20 cellular contexts compared by ENCODE assay signal in genomic region chr14:65776193-65776592, GRCh38.
DNase-seq lines count a peak whose midpoint lies in the region; ATAC-seq and TF ChIP-seq lines count a peak whose summit lies in the region.
"Had no signal": no experiment of that assay in that cellular context is flagged by ENCODE, and none has a peak within 500 bp of the region (broad histone marks: within the 10 kb centered on the region; RNA-seq: fewer than 3 reads in every experiment).

No MANE protein-coding gene starts in this region.

- no peaks in the 10 kb centered on the region for H3K9me3 Mint-ChIP-seq in activated naive CD8-positive, alpha-beta T cell treated with anti-CD3 and anti-CD28 coated beads for 36 hours
- H3K9me3 Mint-ChIP-seq in activated naive CD8-positive, alpha-beta T cell treated with anti-CD3 and anti-CD28 coated beads, Interleukin-2, amount 50 U/mL, for 24 hours, result no peaks in the 10 kb centered on the region

- H3K36me3 Mint-ChIP-seq in activated naive CD8-positive, alpha-beta T cell treated with anti-CD3 and anti-CD28 coated beads for 36 hours, result no peaks in the 10 kb centered on the region
- no peaks in the 10 kb centered on the region for H3K36me3 Mint-ChIP-seq in activated naive CD8-positive, alpha-beta T cell treated with anti-CD3 and anti-CD28 coated beads, Interleukin-2, amount 50 U/mL, for 24 hours (ENCODE audit: low read depth)
- H3K36me3 Mint-ChIP-seq: IgD-negative memory B cell had no signal

- H3K79me2 ChIP-seq in SK-N-SH (ENCODE audit: insufficient read depth), result 0 out of 2 replicates have a peak, but pooled peaks cover 3% of the 10 kb centered on the region

- H3K4me1 Mint-ChIP-seq in activated naive CD8-positive, alpha-beta T cell treated with anti-CD3 and anti-CD28 coated beads for 36 hours, result peaks cover 6% of the 10 kb centered on the region
- H3K4me1 Mint-ChIP-seq in activated naive CD8-positive, alpha-beta T cell treated with anti-CD3 and anti-CD28 coated beads, Interleukin-2, amount 50 U/mL, for 24 hours, result no peaks in the 10 kb centered on the region
- H3K4me1 Mint-ChIP-seq: IgD-negative memory B cell had no signal

- no peak for TF ChIP-seq EP300 in SK-N-SH (IDR thresholded peaks at IDR 0.05; ENCODE audit: borderline replicate concordance in 1 of 2, low read depth in 1 of 2, low read length in 1 of 2)

- H3K4me2 ChIP-seq in SK-N-SH, result no peak overlapping the region

- no peak for ATAC-seq in activated naive CD8-positive, alpha-beta T cell treated with anti-CD3 and anti-CD28 coated beads, Interleukin-2, amount 50 U/mL, for 24 hours

- CTCF ChIA-PET in SK-N-SH (lab: Yijun Ruan, JAX), result no interaction called here

- TF ChIP-seq RAD21 in SK-N-SH (IDR thresholded peaks at IDR 0.05; ENCODE audit: low read length), result no peak

- H2AFZ ChIP-seq in SK-N-SH (ENCODE audit: low read depth), result no peak overlapping the region

- H4K20me1 ChIP-seq in SK-N-SH (ENCODE audit: insufficient read depth), result no peaks in the 10 kb centered on the region

- 55% methylated on average over 2 of the region's 2 CpGs for WGBS in SK-N-SH (ENCODE audit: low lambda C conversion rate)

- no peaks in the 10 kb centered on the region for H3K27me3 ChIP-seq in SK-N-SH (ENCODE audit: insufficient read depth)
- H3K27me3 ChIP-seq: BE2C had no signal

- no peak for DNase-seq in activated naive CD8-positive, alpha-beta T cell treated with anti-CD3 and anti-CD28 coated beads for 36 hours
- DNase-seq in activated naive CD8-positive, alpha-beta T cell treated with anti-CD3 and anti-CD28 coated beads, Interleukin-2, amount 50 U/mL, for 24 hours, result no peak
- DNase-seq in SK-N-MC (ENCODE audit: low read depth, low spot score) (no peak), fibroblast of villous mesenchyme (ENCODE audit: low read depth) (peak; percentile 23), HUDEP-2 (lab: John Stamatoyannopoulos, UW; ENCODE audit: unreplicated experiment in 76 of 76) (no peak), SK-N-SH (no peak)
- DNase-seq in NK-92 treated with Interleukin-12 subunit alpha and Interleukin-12 subunit beta, amount 100 ng/mL, for 24 hours (lab: John Stamatoyannopoulos, UW), result no peak
- DNase-seq: BE2C, DMS79, Karpas-422, MV-4-11, NCI-H1694, NCI-H2081, NCI-H2227 treated with DMSO at 0.1 percent for 48 hours, NCI-H524, NCI-H82, SHP77 treated with DMSO at 0.1 percent for 48 hours, T-helper 1 cell had no signal

- TF ChIP-seq CTCF in fibroblast of villous mesenchyme (IDR thresholded peaks at IDR 0.05; ENCODE audit: insufficient read depth, low read depth, low read length) (no peak), SK-N-SH (IDR thresholded peaks at IDR 0.05) (no peak)

- H3K4me3 Mint-ChIP-seq in activated naive CD8-positive, alpha-beta T cell treated with anti-CD3 and anti-CD28 coated beads for 36 hours, result no peak overlapping the region
- no peak overlapping the region for H3K4me3 Mint-ChIP-seq in activated naive CD8-positive, alpha-beta T cell treated with anti-CD3 and anti-CD28 coated beads, Interleukin-2, amount 50 U/mL, for 24 hours
- H3K4me3 Mint-ChIP-seq: IgD-negative memory B cell had no signal

- no peak overlapping the region for H3K4me3 ChIP-seq in SK-N-MC
- no peak overlapping the region for H3K4me3 ChIP-seq in fibroblast of villous mesenchyme (ENCODE audit: low read depth, low read length)
- no peak overlapping the region for H3K4me3 ChIP-seq in SK-N-SH (ENCODE audit: low read depth in 2 of 2, low read length in 1 of 2)

- peak overlapping the region; percentile 7 for H3K27ac Mint-ChIP-seq in activated naive CD8-positive, alpha-beta T cell treated with anti-CD3 and anti-CD28 coated beads for 36 hours
- H3K27ac Mint-ChIP-seq in activated naive CD8-positive, alpha-beta T cell treated with anti-CD3 and anti-CD28 coated beads, Interleukin-2, amount 50 U/mL, for 24 hours, result no peak overlapping the region
- H3K27ac Mint-ChIP-seq: IgD-negative memory B cell had no signal

- no peaks in the 10 kb centered on the region for H3K9me2 ChIP-seq in SK-N-SH

- H3K4me1 ChIP-seq in SK-N-SH (ENCODE audit: control insufficient read depth in 1 of 2, insufficient read depth in 2 of 2, low read depth in 1 of 2, low read length in 1 of 2), result no peaks in the 10 kb centered on the region; a peak in 1 of 4 replicates
- H3K4me1 ChIP-seq: BE2C had no signal

- H3K9ac ChIP-seq in SK-N-MC (ENCODE audit: insufficient read length) (peak overlapping the region; percentile 41), SK-N-SH (no peak overlapping the region)

- H3K27ac ChIP-seq in SK-N-MC, result peak overlapping the region; percentile 61; the same call in 1 of the 2 replicates
- H3K27ac ChIP-seq in SK-N-SH (ENCODE audit: low read depth in 2 of 2, low read length in 1 of 2), result no peak overlapping the region
- H3K27ac ChIP-seq: RWPE1 had no signal

- POLR2A ChIA-PET in SK-N-SH (lab: Yijun Ruan, JAX), result no interaction called here

- H3K9me3 ChIP-seq in SK-N-MC (ENCODE audit: low read depth, low read length) (no peaks in the 10 kb centered on the region), SK-N-SH (no peaks in the 10 kb centered on the region)
- H3K9me3 ChIP-seq: BE2C had no signal

- no peaks in the 10 kb centered on the region for H3F3A ChIP-seq in SK-N-SH (replicated peaks; ENCODE audit: insufficient read depth)

- no peaks in the 10 kb centered on the region for H3K27me3 Mint-ChIP-seq in activated naive CD8-positive, alpha-beta T cell treated with anti-CD3 and anti-CD28 coated beads for 36 hours
- no peaks in the 10 kb centered on the region for H3K27me3 Mint-ChIP-seq in activated naive CD8-positive, alpha-beta T cell treated with anti-CD3 and anti-CD28 coated beads, Interleukin-2, amount 50 U/mL, for 24 hours
- H3K27me3 Mint-ChIP-seq: IgD-negative memory B cell had no signal

- H3K36me3 ChIP-seq in SK-N-MC (ENCODE audit: insufficient read depth, low read length) (no peaks in the 10 kb centered on the region), SK-N-SH (replicated peaks in 1 of 2; ENCODE audit: control insufficient read depth in 1 of 2, insufficient read depth in 2 of 2, low read length in 1 of 2) (no peaks in the 10 kb centered on the region)
- H3K36me3 ChIP-seq: BE2C had no signal

TF ChIP-seq in SK-N-SH, 30 proteins besides CTCF, POLR2A, EP300 and RAD21:
- TF ChIP-seq ZBTB33 (IDR thresholded peaks at IDR 0.05; ENCODE audit: borderline replicate concordance, low read depth), result no peak
- TF ChIP-seq YY1 (IDR thresholded peaks at IDR 0.05; ENCODE audit: low read depth), result no peak
TF ChIP-seq in SK-N-SH: peak in this region for 0.
